Comparison of ENCODE assay signal across 9 cellular contexts in genomic region chr2:42028571-42029148, GRCh38. TPM values are rescaled to one million over a fixed set of nuclear protein-coding genes. Genes with fewer than 3 reads are reported as not detected.
DNase-seq lines count a peak whose midpoint lies in the region; ATAC-seq and TF ChIP-seq lines count a peak whose summit lies in the region.
"Had no signal": no experiment of that assay in that cellular context is flagged by ENCODE, and none has a peak within 500 bp of the region (broad histone marks: within the 10 kb centered on the region; RNA-seq: fewer than 3 reads in every experiment).

No MANE protein-coding gene starts in this region.

- no peak for TF ChIP-seq POLR2A in spleen (IDR thresholded peaks at IDR 0.05)

- CTCF ChIA-PET in A673 (lab: Charles Lee) = interaction anchor here (0.5 to 1.9 kb wide), 5 partner anchors 11 to 1549 kb away, joined by 3 to 4 read pairs (median 3); no protein-coding TSS in a partner anchor

- no TSS peak for BruUV-seq in A673 (replicated peaks; lab: Mats Ljungman, UMichigan)

- H3K27me3 Mint-ChIP-seq in HFFc6 (ENCODE audit: insufficient read depth) = peaks cover 16% of the 10 kb centered on the region

- no peaks in the 10 kb centered on the region for H3K36me3 Mint-ChIP-seq in HFFc6 (ENCODE audit: low read depth)

- POLR2A ChIA-PET in A673 (lab: Charles Lee; ENCODE audit: low non-redundant PET) = interaction anchor here (0.6 kb wide), 1 partner anchor 127 kb away, joined by 5 read pairs; no protein-coding TSS in a partner anchor

- H3K9me3 Mint-ChIP-seq in HFFc6 = no peaks in the 10 kb centered on the region

- H3K4me3 ChIP-seq in A673 (ENCODE audit: low read depth, low read length, poor library complexity, severe bottlenecking) (no peak overlapping the region), spleen (no peak overlapping the region)

- DNase-seq in A673 (ENCODE audit: low spot score) (peak; percentile 96), HFFc6 (no peak), spleen (no peak), DMS 273 (lab: John Stamatoyannopoulos, UW; ENCODE audit: unreplicated experiment) (no peak)
- no peak for DNase-seq in activated CD8-positive, alpha-beta memory T cell treated with anti-CD3 and anti-CD28 coated beads, Interleukin-2, amount 50 U/mL, for 4 hours

- H3K27ac ChIP-seq in A673 (ENCODE audit: low read depth, low read length, poor library complexity, severe bottlenecking) = peak overlapping the region; percentile 78
- peak overlapping the region; percentile 5 for H3K27ac ChIP-seq in cingulate gyrus (ENCODE audit: low read depth, low read length)
- no peak overlapping the region for H3K27ac ChIP-seq in spleen

- 60 to 66% (median 63%) methylated on average over 8 of the region's 8 CpGs for WGBS in spleen, 5 donors

- intact Hi-C loops in A673 (cut with micrococcal nuclease; ENCODE audit: unreplicated experiment) = loop anchor here (1.0 kb wide), 1 partner anchor 18 kb away; no protein-coding TSS in a partner anchor
- intact Hi-C loops in spleen (cut with DNase I; ENCODE audit: low total_unique reads) = no loop called here

- no peak overlapping the region for H3K27ac Mint-ChIP-seq in HFFc6

- H3K4me1 Mint-ChIP-seq in HFFc6 (ENCODE audit: low read depth) = 0 out of 2 replicates have a peak, but pooled peaks cover 4% of the 10 kb centered on the region

- H3K4me3 Mint-ChIP-seq in HFFc6 = no peak overlapping the region

- H3K27me3 ChIP-seq in A673 (replicated peaks; ENCODE audit: insufficient read depth, low read depth, low read length, poor library complexity) = no peaks in the 10 kb centered on the region
- H3K27me3 ChIP-seq in spleen (replicated peaks in 1 of 7) = no peaks in the 10 kb centered on the region

- H3K4me1 ChIP-seq in A673 (ENCODE audit: insufficient read depth, low read length, poor library complexity, severe bottlenecking) = peaks cover 68% of the 10 kb centered on the region
- H3K4me1 ChIP-seq in spleen = peaks cover 0 to 13% (median 3%) of the 10 kb centered on the region in 6 donors

- TF ChIP-seq CTCF in A673 (conservative IDR thresholded peaks at IDR 0.05; ENCODE audit: low read depth, low read length) (no peak), HFFc6 (IDR thresholded peaks at IDR 0.05) (no peak), spleen (IDR thresholded peaks at IDR 0.05 in 8 of 11, conservative IDR thresholded peaks at IDR 0.05 in 3 of 11) (no peak)

- ATAC-seq in GM19438 (IDR thresholded peaks at IDR 0.05; ENCODE audit: low read depth, unreplicated experiment) (peak; percentile 88), HG03108 (IDR thresholded peaks at IDR 0.05; ENCODE audit: unreplicated experiment) (peak; percentile 83)
- ATAC-seq: HCT116 had no signal

- H3K9me3 ChIP-seq in A673 (ENCODE audit: low read depth, low read length, poor library complexity, severe bottlenecking) (no peaks in the 10 kb centered on the region), spleen (no peaks in the 10 kb centered on the region)

- no peaks in the 10 kb centered on the region for H3K36me3 ChIP-seq in A673 (ENCODE audit: insufficient read depth, low read length, poor library complexity, severe bottlenecking)
- H3K36me3 ChIP-seq in spleen = no peaks in the 10 kb centered on the region

RNA-seq across cellular contexts. Expression of gene PKDCC, which starts 19.2 kb away (rescaled TPM):
- total RNA-seq in A673 (2021) = 77.5 and 82.2 TPM in 2 replicates
- total RNA-seq in HFFc6 (2021; fragmentation: NEBNext Ultra II Directional; extraction: Animal tissue kit (Norgen Biotek cat#: 25700)) = not detected
- total RNA-seq in spleen = 10 to 100 TPM; 41.0 to 81.9 (median 51.7) TPM
- polyA plus RNA-seq in spleen = 10 to 100 TPM; 19.8 to 44.0 (median 31.8) TPM

Comparison
In these comparisons a context has a peak if more than half of its experiments do, and no peak if none do; other contexts are left out.
1. H3K27ac ChIP-seq: peak in A673 (single experiment) and cingulate gyrus (single experiment); none in spleen (0 of 8).
2. RNA of gene PKDCC, which starts 19.2 kb away (total RNA-seq): 77.5 to 82.2 TPM in A673 and 41.0 to 81.9 TPM in spleen; not detected in HFFc6; every median in the first group is over 10 times any median in the second.